Comparison of ENCODE assay signal across 20 cellular contexts in the genomic region with DNA sequence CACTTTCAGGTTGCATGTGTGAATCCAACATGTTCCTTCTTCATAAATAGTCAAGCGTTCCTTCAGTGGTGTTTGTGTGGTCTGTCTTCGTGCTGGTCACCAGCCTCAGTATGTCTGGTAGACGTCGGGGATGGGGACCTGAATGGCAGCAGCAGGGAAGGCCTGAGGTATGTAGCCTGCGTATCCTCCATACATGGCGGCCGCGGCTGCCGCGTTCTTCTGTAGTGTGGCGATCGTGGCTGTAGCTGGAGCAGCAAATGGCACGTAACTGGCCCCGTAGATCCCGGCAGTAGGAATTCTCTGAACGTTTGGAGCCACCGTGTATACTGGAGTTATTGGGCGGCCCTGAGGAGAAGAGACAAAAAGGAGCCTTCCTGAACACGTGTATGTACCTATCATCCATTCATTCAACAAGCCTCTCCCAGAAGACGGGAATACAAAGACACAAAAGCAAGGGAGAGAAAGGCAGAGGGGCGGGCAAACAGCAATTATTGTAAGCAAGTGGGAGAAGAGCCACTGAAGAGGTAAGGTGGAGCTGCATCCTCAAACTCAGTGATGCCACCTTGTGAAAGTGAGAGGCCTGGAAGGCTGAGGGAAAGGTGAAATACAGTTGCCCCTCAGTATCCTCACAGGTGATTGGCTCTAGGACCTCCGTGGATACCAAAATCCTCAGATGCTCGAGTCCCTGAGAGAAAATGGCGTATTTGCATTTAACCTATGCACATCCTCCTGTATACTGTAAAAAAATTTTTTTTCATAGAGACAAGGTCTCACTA.
DNase-seq lines count a peak whose midpoint lies in the region; ATAC-seq, FAIRE-seq and TF ChIP-seq lines count a peak whose summit lies in the region.
"Had no signal": no experiment of that assay in that cellular context is flagged by ENCODE, and none has a peak within 500 bp of the region (broad histone marks: within the 10 kb centered on the region; RNA-seq: fewer than 3 reads in every experiment).

No MANE protein-coding gene starts in this region.

- H3K36me3 ChIP-seq in GM23338 (ENCODE audit: insufficient read depth) (peaks cover 26% of the 10 kb centered on the region), K562 (ENCODE audit: control insufficient read depth, insufficient read depth, low read length) (no peaks in the 10 kb centered on the region)
- H3K36me3 ChIP-seq: BE2C had no signal

- no peak for FAIRE-seq in K562 (lab: Jason Lieb, UNC)
- FAIRE-seq: A549, D721Med had no signal

- peak overlapping the region; percentile 7; the same call in 1 of the 2 replicates for H3K27ac Mint-ChIP-seq in GM23338
- H3K27ac Mint-ChIP-seq in progenitor cell of endocrine pancreas = peak overlapping the region; percentile 25
- H3K27ac Mint-ChIP-seq in mesothelial cell of epicardium = no peak overlapping the region
- H3K27ac Mint-ChIP-seq: CD8-positive, alpha-beta T cell; IgD-negative memory B cell had no signal

- H3K9me3 ChIP-seq in K562 (replicated peaks; ENCODE audit: control insufficient read depth, insufficient read depth, low read depth, low read length) = no peaks in the 10 kb centered on the region
- H3K9me3 ChIP-seq: A549, BE2C had no signal

- TF ChIP-seq EP300 in K562 (IDR thresholded peaks at IDR 0.05; ENCODE audit: low read length) = no peak

- in situ Hi-C loops in K562 (cut with MboI) = no loop called here

- intact Hi-C loops in K562 (cut with micrococcal nuclease) = no loop called here

- H3K9me2 ChIP-seq in GM23338 (ENCODE audit: insufficient read depth) = no peaks in the 10 kb centered on the region

- POLR2A ChIA-PET in K562 (lab: Yijun Ruan, JAX) = no interaction called here

- H3K9ac ChIP-seq in K562 (ENCODE audit: insufficient read depth in 1 of 2, low read depth in 2 of 2, low read length in 2 of 2) = no peak overlapping the region
- H3K9ac ChIP-seq: GM23248 had no signal

- BruUV-seq in K562 (replicated peaks; lab: Mats Ljungman, UMichigan) = no TSS peak

- no peaks in the 10 kb centered on the region for H3K27me3 ChIP-seq in GM23338 (ENCODE audit: insufficient read depth)
- no peaks in the 10 kb centered on the region for H3K27me3 ChIP-seq in K562 (ENCODE audit: control insufficient read depth in 2 of 2, insufficient read depth in 2 of 2, low read length in 2 of 2)
- H3K27me3 ChIP-seq: BE2C had no signal

- H3K4me1 ChIP-seq in GM23338 (ENCODE audit: insufficient read depth) (no peaks in the 10 kb centered on the region), K562 (replicated peaks in 1 of 2; ENCODE audit: control insufficient read depth in 2 of 2, insufficient read depth in 2 of 2, low read length in 2 of 2) (no peaks in the 10 kb centered on the region)
- H3K4me1 ChIP-seq: BE2C had no signal

- H3K4me1 Mint-ChIP-seq in GM23338 = no peaks in the 10 kb centered on the region
- peaks cover 6% of the 10 kb centered on the region for H3K4me1 Mint-ChIP-seq in progenitor cell of endocrine pancreas (ENCODE audit: low read depth)
- no peaks in the 10 kb centered on the region for H3K4me1 Mint-ChIP-seq in mesothelial cell of epicardium

- H2AFZ ChIP-seq in GM23338 = no peak overlapping the region
- no peak overlapping the region for H2AFZ ChIP-seq in K562 (ENCODE audit: low read depth, low read length)
- H2AFZ ChIP-seq: GM23248 had no signal

- H3F3A ChIP-seq in GM23338 (replicated peaks; ENCODE audit: low read depth) = no peaks in the 10 kb centered on the region; the same call in 1 of the 2 replicates

- H3K9me1 ChIP-seq in K562 (ENCODE audit: control insufficient read depth, insufficient read depth, low read length) = no peaks in the 10 kb centered on the region

- H3K4me3 Mint-ChIP-seq in GM23338 (no peak overlapping the region), progenitor cell of endocrine pancreas (ENCODE audit: low read depth) (no peak overlapping the region), mesothelial cell of epicardium (no peak overlapping the region)
- H3K4me3 Mint-ChIP-seq: CD8-positive, alpha-beta T cell; IgD-negative memory B cell had no signal

- no peak overlapping the region for H3K27ac ChIP-seq in GM23338 (ENCODE audit: low read depth)
- H3K27ac ChIP-seq in K562 (ENCODE audit: extremely low read depth, low read depth, low read length) = no peak overlapping the region
- H3K27ac ChIP-seq: A549, C4-2B, GM23248 had no signal

- H3K79me2 ChIP-seq in GM23338 (replicated peaks; ENCODE audit: insufficient read depth) = 0 out of 2 replicates have a peak, but pooled peaks cover 2% of the 10 kb centered on the region
- H3K79me2 ChIP-seq in K562 (ENCODE audit: control insufficient read depth, insufficient read depth, low read length) = no peaks in the 10 kb centered on the region

- CTCF ChIA-PET in K562 (lab: Yijun Ruan, JAX; ENCODE audit: low intra/inter-chr PET ratio) = no interaction called here

- TF ChIP-seq RAD21 in K562 (CRISPR knock-in tag; conservative IDR thresholded peaks at IDR 0.05 in 1 of 2, IDR thresholded peaks at IDR 0.05 in 1 of 2) = no peak

- no peak overlapping the region for H3K4me2 ChIP-seq in GM23338
- H3K4me2 ChIP-seq in K562 (ENCODE audit: insufficient read depth, low read length) = no peak overlapping the region
- H3K4me2 ChIP-seq: A549 had no signal

- H3K4me3 ChIP-seq in GM23338 (no peak overlapping the region), K562 (no peak overlapping the region)
- H3K4me3 ChIP-seq: A549, GM23248 had no signal

- TF ChIP-seq CTCF in GM23338 (conservative IDR thresholded peaks at IDR 0.05; ENCODE audit: low read depth in 2 of 2) (peak in 1 of 2 experiments; percentile 26; a peak in 1 of 4 replicates), K562 (IDR thresholded peaks at IDR 0.05 in 2 of 3, conservative IDR thresholded peaks at IDR 0.05 in 1 of 3; ENCODE audit: insufficient read depth in 2 of 3, low read depth in 1 of 3, low read length in 3 of 3) (no peak), progenitor cell of endocrine pancreas (IDR thresholded peaks at IDR 0.05; ENCODE audit: unreplicated experiment) (no peak), mesothelial cell of epicardium (IDR thresholded peaks at IDR 0.05; ENCODE audit: unreplicated experiment) (no peak)

- WGBS in K562 (ENCODE audit: insufficient coverage, low coverage, missing lambda C conversion rate) = 60% methylated on average over 24 of the region's 24 CpGs

- TF ChIP-seq POLR2A in K562 (conservative IDR thresholded peaks at IDR 0.05) = no peak

- H4K20me1 ChIP-seq in GM23338 (replicated peaks; ENCODE audit: insufficient read depth) = peaks cover 3% of the 10 kb centered on the region; the same call in 1 of the 2 replicates
- H4K20me1 ChIP-seq in K562 (replicated peaks; ENCODE audit: control insufficient read depth, insufficient read depth, low read length) = no peaks in the 10 kb centered on the region; the same call in 1 of the 2 replicates

- ATAC-seq in GM23338 = no peak; the same call in 2 of the 3 replicates
- ATAC-seq in K562 = no peak
- ATAC-seq in left lobe of liver = peak; percentile 9
- ATAC-seq: A549; CD8-positive, alpha-beta T cell had no signal

- peaks cover 4% of the 10 kb centered on the region for H3K27me3 Mint-ChIP-seq in GM23338 (ENCODE audit: insufficient read depth, low read depth, poor library complexity)
- H3K27me3 Mint-ChIP-seq in progenitor cell of endocrine pancreas = no peaks in the 10 kb centered on the region
- no peaks in the 10 kb centered on the region for H3K27me3 Mint-ChIP-seq in mesothelial cell of epicardium (ENCODE audit: low read depth)
- H3K27me3 Mint-ChIP-seq: IgD-negative memory B cell had no signal

- H3K9me3 Mint-ChIP-seq in GM23338 (no peaks in the 10 kb centered on the region), progenitor cell of endocrine pancreas (ENCODE audit: low read depth) (no peaks in the 10 kb centered on the region), mesothelial cell of epicardium (no peaks in the 10 kb centered on the region)
- H3K9me3 Mint-ChIP-seq: CD8-positive, alpha-beta T cell; IgD-negative memory B cell had no signal

- H3K36me3 Mint-ChIP-seq in GM23338 (ENCODE audit: low read depth) = peaks cover 72% of the 10 kb centered on the region
- peaks cover 55% of the 10 kb centered on the region for H3K36me3 Mint-ChIP-seq in progenitor cell of endocrine pancreas (ENCODE audit: insufficient read depth)
- H3K36me3 Mint-ChIP-seq in mesothelial cell of epicardium = peaks cover 20% of the 10 kb centered on the region
- H3K36me3 Mint-ChIP-seq: CD8-positive, alpha-beta T cell had no signal

- DNase-seq in GM23338 (ENCODE audit: low spot score) (no peak), K562 (ENCODE audit: extremely low read depth in 1 of 4, low spot score in 3 of 4) (no peak), left lobe of liver (ENCODE audit: low spot score) (no peak), progenitor cell of endocrine pancreas (ENCODE audit: low spot score, unreplicated experiment) (no peak), mesothelial cell of epicardium (ENCODE audit: low spot score in 2 of 2, unreplicated experiment in 2 of 2) (no peak), HuH-7 (ENCODE audit: low spot score) (no peak), NCI-H1048 (lab: John Stamatoyannopoulos, UW) (no peak)
- DNase-seq: BE2C; CD8-positive, alpha-beta T cell; COR-L47; DMS153; DMS79 treated with DMSO at 0.1 percent for 48 hours; EL; GDM1; GM23248; H7 had no signal

TF ChIP-seq in GM23338, 12 proteins besides CTCF, POLR2A, EP300 and RAD21:
- TF ChIP-seq EZH2 (IDR thresholded peaks at IDR 0.05; ENCODE audit: low read depth, unreplicated experiment) = no peak

TF ChIP-seq in K562, 482 proteins besides CTCF, POLR2A, EP300 and RAD21:
- peak; percentile 44 for TF ChIP-seq SNRNP70 (optimal IDR thresholded peaks at IDR 0.05; ENCODE audit: low read depth, low read length)
- TF ChIP-seq ADNP (tag; IDR thresholded peaks at IDR 0.05) = no peak
- TF ChIP-seq ZNF551 (CRISPR knock-in tag; IDR thresholded peaks at IDR 0.05) = no peak
